ENCODE assay signal across 9 cellular contexts in the genomic region with DNA sequence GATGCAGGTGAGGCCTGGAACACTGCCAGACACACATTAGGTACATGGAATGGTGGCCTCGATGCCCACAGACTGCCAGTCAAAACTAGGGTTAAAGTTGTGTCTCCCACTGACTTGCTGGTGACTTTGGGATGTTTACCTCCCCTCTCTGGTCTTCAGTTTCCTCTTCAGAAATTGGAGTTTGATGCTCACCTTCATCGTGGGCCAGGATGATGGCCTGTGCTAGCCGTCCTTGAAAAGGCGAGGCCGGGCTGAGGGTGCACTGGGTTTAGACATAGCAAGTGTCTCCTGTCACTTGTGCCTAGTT. TPM values are rescaled to one million over a fixed set of nuclear protein-coding genes. Genes with fewer than 3 reads are reported as not detected.
A peak's percentile ranks its signal among the peaks of the same experiment; 100 is the strongest.
DNase-seq lines count a peak whose midpoint lies in the region; ATAC-seq and TF ChIP-seq lines count a peak whose summit lies in the region.
"Had no signal": no experiment of that assay in that cellular context is flagged by ENCODE, and none has a peak within 500 bp of the region (broad histone marks: within the 10 kb centered on the region; RNA-seq: fewer than 3 reads in every experiment).

No MANE protein-coding gene starts in this region.

- CTCF ChIA-PET in RWPE1 (lab: Yijun Ruan, JAX) = no interaction called here

- no peak overlapping the region for H2BK12ac ChIP-seq in trophoblast cell (ENCODE audit: low read length)

- peaks cover 2% of the 10 kb centered on the region for H3K9me3 ChIP-seq in trophoblast cell (ENCODE audit: insufficient read depth, low read depth, low read length)

- H2AK5ac ChIP-seq in trophoblast cell (ENCODE audit: low read length) = no peak overlapping the region

- no peak overlapping the region for H3K18ac ChIP-seq in trophoblast cell (ENCODE audit: low read length)

- ATAC-seq in GM19463 (IDR thresholded peaks at IDR 0.05; ENCODE audit: unreplicated experiment) = no peak

- H3K14ac ChIP-seq in trophoblast cell (ENCODE audit: low read length) = no peak overlapping the region

- H3K4me1 ChIP-seq in trophoblast cell (ENCODE audit: control insufficient read depth in 1 of 2, insufficient read depth in 2 of 2, low read length in 2 of 2) = peaks cover 3 to 7% of the 10 kb centered on the region in 2 experiments

- no peak overlapping the region for H3K23ac ChIP-seq in trophoblast cell (ENCODE audit: low read length)

- H3K4me3 ChIP-seq in H7 (ENCODE audit: insufficient read depth, low read depth, low read length) (peak overlapping the region; percentile 70), trophoblast cell (ENCODE audit: low read depth, low read length) (no peak overlapping the region)

- WGBS in trophoblast cell (ENCODE audit: extremely low coverage, insufficient coverage, insufficient read length) = no CpG with 5 or more reads among the region's 5 CpGs

- peaks cover 2% of the 10 kb centered on the region for H3K79me2 ChIP-seq in trophoblast cell (ENCODE audit: control insufficient read depth, insufficient read depth, low read length, poor library complexity)

- H4K91ac ChIP-seq in trophoblast cell (ENCODE audit: low read depth, low read length) = no peak overlapping the region

- DNase-seq in H7 = no peak
- no peak for DNase-seq in RWPE1 (ENCODE audit: low spot score)
- DNase-seq in epithelial cell of prostate (ENCODE audit: low read depth, low spot score) = no peak
- no peak for DNase-seq in trophoblast cell
- DNase-seq in islet precursor cell = no peak
- no peak for DNase-seq in stimulated activated CD4-positive, alpha-beta T cell treated with anti-CD3 and anti-CD28 coated beads, Interleukin-4, amount 100 ng/mL, for 1 hour
- no peak for DNase-seq in caudate nucleus (lab: John Stamatoyannopoulos, UW)
- DNase-seq: NCI-H187 treated with DMSO at 0.1 percent for 48 hours had no signal

- peak overlapping the region; percentile 86 for H4K8ac ChIP-seq in trophoblast cell (ENCODE audit: low read depth, low read length)

- H3K27me3 ChIP-seq in H7 (ENCODE audit: control insufficient read depth, insufficient read depth, low read length) (peaks cover 1% of the 10 kb centered on the region; the same call in 1 of the 2 replicates), trophoblast cell (ENCODE audit: insufficient read depth, low read length) (no peaks in the 10 kb centered on the region)

- H3K79me1 ChIP-seq in trophoblast cell (ENCODE audit: low read length) = peaks cover 3% of the 10 kb centered on the region

- no peak overlapping the region for H2BK5ac ChIP-seq in trophoblast cell (ENCODE audit: low read depth, low read length, poor library complexity)

- POLR2A ChIA-PET in RWPE1 (lab: Yijun Ruan, JAX; ENCODE audit: low non-redundant PET) = no interaction called here

- no peak overlapping the region for H3K4ac ChIP-seq in trophoblast cell (ENCODE audit: low read depth, low read length)

- H3K36me3 ChIP-seq in H7 (replicated peaks; ENCODE audit: control insufficient read depth, insufficient read depth, low read length) (no peaks in the 10 kb centered on the region), trophoblast cell (ENCODE audit: control insufficient read depth in 1 of 2, insufficient read depth in 2 of 2, low read length in 2 of 2) (no peaks in the 10 kb centered on the region)

- H3K27ac ChIP-seq in RWPE1 = peak overlapping the region; percentile 73
- peak overlapping the region; percentile 71 for H3K27ac ChIP-seq in epithelial cell of prostate
- H3K27ac ChIP-seq in trophoblast cell (ENCODE audit: low read depth, low read length) = no peak overlapping the region
- no peak overlapping the region for H3K27ac ChIP-seq in caudate nucleus (ENCODE audit: low read depth, low read length)

- peak overlapping the region; percentile 66 for H3K4me2 ChIP-seq in trophoblast cell (ENCODE audit: low read length)

- TF ChIP-seq CTCF in RWPE1 (conservative IDR thresholded peaks at IDR 0.05; ENCODE audit: low read depth) = no peak

- no peak overlapping the region for H4K12ac ChIP-seq in trophoblast cell (ENCODE audit: low read depth, low read length)

- no peak overlapping the region for H2BK120ac ChIP-seq in trophoblast cell (ENCODE audit: insufficient read depth, low read length, poor library complexity)

- no peak overlapping the region for H3K9ac ChIP-seq in trophoblast cell (ENCODE audit: low read length)

- peak overlapping the region; percentile 85 for H2AFZ ChIP-seq in trophoblast cell (ENCODE audit: insufficient read depth, low read length, poor library complexity)

RNA-seq across cellular contexts. Expression of gene FOXE1, which starts 49.0 kb away (rescaled TPM):
- 0.07 and 0.14 TPM in 2 replicates for total RNA-seq in H7 (2014; rRNA removed; shearing (Covaris generic))
- not detected in 2 replicates for polyA plus RNA-seq in trophoblast cell (2013)

Comparison
In these comparisons a context has a peak if more than half of its experiments do, and no peak if none do; other contexts are left out.
1. H3K27ac ChIP-seq: peak in RWPE1 (single experiment) and epithelial cell of prostate (single experiment); none in trophoblast cell (single experiment) and caudate nucleus (single experiment).